ENCODE assay signal across 1 cellular context in the genomic region with DNA sequence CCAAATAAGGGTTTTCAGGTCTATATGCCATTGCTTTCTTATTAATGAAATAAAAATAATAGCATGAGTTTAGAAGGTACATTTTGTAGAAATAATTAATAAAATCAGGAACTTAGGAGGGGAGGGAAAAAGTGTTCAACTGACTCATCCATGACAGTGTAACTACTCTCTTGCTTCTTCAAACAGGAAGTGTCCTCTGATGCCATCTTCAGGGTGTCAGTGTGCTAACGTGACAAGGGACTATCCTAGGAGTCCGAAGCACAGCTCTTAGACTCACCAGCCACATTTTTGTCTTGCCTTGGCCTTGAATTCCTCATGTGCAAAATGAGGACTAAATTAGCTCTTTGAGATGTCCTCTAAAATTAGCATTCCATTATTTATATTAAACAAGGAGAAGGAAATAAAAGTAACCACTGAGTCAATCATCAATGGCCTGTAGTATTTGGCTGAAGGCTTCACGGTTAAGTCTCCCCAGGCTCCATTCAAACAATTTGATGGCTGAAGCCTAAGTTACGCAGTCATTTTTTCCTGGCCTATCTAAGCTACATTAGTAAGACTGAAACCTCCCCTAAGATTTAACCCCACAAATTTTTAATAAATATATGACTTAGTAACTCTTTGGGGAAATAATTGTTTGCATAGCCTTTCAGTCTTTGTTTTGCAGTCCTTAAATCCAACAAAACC.
TF ChIP-seq lines count a peak whose summit lies in the region.

No MANE protein-coding gene starts in this region.

TF ChIP-seq in K562, 482 proteins besides CTCF, POLR2A, EP300 and RAD21 (continued from another document and continues in another):
- peak; percentile 59; the same call in 1 of the 2 replicates for TF ChIP-seq JUND (IDR thresholded peaks at IDR 0.05; ENCODE audit: borderline replicate concordance, low read depth, low read length)
- peak; percentile 73; the same call in 2 of the 3 replicates for TF ChIP-seq JUND (tag; IDR thresholded peaks at IDR 0.05; ENCODE audit: borderline replicate concordance, low read depth, low read length)
- no peak for TF ChIP-seq STAG1 (CRISPR knock-in tag; IDR thresholded peaks at IDR 0.05; ENCODE audit: borderline replicate concordance)
- TF ChIP-seq, protein P1, sequence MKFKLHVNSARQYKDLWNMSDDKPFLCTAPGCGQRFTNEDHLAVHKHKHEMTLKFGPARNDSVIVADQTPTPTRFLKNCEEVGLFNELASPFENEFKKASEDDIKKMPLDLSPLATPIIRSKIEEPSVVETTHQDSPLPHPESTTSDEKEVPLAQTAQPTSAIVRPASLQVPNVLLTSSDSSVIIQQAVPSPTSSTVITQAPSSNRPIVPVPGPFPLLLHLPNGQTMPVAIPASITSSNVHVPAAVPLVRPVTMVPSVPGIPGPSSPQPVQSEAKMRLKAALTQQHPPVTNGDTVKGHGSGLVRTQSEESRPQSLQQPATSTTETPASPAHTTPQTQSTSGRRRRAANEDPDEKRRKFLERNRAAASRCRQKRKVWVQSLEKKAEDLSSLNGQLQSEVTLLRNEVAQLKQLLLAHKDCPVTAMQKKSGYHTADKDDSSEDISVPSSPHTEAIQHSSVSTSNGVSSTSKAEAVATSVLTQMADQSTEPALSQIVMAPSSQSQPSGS (CRISPR knock-in tag; IDR thresholded peaks at IDR 0.05), result no peak
- TF ChIP-seq SRSF1 (IDR thresholded peaks at IDR 0.05; ENCODE audit: low read depth, low read length), result no peak
- TF ChIP-seq, protein P2, sequence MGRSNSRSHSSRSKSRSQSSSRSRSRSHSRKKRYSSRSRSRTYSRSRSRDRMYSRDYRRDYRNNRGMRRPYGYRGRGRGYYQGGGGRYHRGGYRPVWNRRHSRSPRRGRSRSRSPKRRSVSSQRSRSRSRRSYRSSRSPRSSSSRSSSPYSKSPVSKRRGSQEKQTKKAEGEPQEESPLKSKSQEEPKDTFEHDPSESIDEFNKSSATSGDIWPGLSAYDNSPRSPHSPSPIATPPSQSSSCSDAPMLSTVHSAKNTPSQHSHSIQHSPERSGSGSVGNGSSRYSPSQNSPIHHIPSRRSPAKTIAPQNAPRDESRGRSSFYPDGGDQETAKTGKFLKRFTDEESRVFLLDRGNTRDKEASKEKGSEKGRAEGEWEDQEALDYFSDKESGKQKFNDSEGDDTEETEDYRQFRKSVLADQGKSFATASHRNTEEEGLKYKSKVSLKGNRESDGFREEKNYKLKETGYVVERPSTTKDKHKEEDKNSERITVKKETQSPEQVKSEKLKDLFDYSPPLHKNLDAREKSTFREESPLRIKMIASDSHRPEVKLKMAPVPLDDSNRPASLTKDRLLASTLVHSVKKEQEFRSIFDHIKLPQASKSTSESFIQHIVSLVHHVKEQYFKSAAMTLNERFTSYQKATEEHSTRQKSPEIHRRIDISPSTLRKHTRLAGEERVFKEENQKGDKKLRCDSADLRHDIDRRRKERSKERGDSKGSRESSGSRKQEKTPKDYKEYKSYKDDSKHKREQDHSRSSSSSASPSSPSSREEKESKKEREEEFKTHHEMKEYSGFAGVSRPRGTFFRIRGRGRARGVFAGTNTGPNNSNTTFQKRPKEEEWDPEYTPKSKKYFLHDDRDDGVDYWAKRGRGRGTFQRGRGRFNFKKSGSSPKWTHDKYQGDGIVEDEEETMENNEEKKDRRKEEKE (IDR thresholded peaks at IDR 0.05; ENCODE audit: borderline replicate concordance in 1 of 2, control insufficient read depth in 1 of 2, low read depth in 2 of 2, low read length in 1 of 2), result no peak
- TF ChIP-seq CBX1 (IDR thresholded peaks at IDR 0.05; ENCODE audit: low read depth), result no peak
- no peak for TF ChIP-seq MTF1 (CRISPR knock-in tag; IDR thresholded peaks at IDR 0.05; ENCODE audit: borderline replicate concordance)
- no peak for TF ChIP-seq ZNF263 (CRISPR knock-in tag; IDR thresholded peaks at IDR 0.05; ENCODE audit: borderline replicate concordance)
- TF ChIP-seq GTF2A2 (tag; IDR thresholded peaks at IDR 0.05), result no peak
- TF ChIP-seq SPI1 (IDR thresholded peaks at IDR 0.05; ENCODE audit: borderline replicate concordance, low read depth, low read length), result peak; percentile 70
- TF ChIP-seq MAFK (IDR thresholded peaks at IDR 0.05; ENCODE audit: low read length), result 0 out of 2 replicates have a peak, but pooled peaks have one; percentile 10
- TF ChIP-seq, protein P3, sequence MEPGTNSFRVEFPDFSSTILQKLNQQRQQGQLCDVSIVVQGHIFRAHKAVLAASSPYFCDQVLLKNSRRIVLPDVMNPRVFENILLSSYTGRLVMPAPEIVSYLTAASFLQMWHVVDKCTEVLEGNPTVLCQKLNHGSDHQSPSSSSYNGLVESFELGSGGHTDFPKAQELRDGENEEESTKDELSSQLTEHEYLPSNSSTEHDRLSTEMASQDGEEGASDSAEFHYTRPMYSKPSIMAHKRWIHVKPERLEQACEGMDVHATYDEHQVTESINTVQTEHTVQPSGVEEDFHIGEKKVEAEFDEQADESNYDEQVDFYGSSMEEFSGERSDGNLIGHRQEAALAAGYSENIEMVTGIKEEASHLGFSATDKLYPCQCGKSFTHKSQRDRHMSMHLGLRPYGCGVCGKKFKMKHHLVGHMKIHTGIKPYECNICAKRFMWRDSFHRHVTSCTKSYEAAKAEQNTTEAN (CRISPR knock-in tag; IDR thresholded peaks at IDR 0.05), result no peak
- TF ChIP-seq RBM25 (IDR thresholded peaks at IDR 0.05; ENCODE audit: low read depth, low read length, severe bottlenecking), result no peak
- TF ChIP-seq, protein P4, sequence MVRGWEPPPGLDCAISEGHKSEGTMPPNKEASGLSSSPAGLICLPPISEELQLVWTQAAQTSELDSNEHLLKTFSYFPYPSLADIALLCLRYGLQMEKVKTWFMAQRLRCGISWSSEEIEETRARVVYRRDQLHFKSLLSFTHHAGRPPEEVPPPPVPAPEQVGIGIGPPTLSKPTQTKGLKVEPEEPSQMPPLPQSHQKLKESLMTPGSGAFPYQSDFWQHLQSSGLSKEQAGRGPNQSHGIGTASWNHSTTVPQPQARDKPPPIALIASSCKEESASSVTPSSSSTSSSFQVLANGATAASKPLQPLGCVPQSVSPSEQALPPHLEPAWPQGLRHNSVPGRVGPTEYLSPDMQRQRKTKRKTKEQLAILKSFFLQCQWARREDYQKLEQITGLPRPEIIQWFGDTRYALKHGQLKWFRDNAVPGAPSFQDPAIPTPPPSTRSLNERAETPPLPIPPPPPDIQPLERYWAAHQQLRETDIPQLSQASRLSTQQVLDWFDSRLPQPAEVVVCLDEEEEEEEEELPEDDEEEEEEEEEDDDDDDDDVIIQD (CRISPR knock-in tag; IDR thresholded peaks at IDR 0.05), result no peak
- TF ChIP-seq MECOM (CRISPR knock-in tag; IDR thresholded peaks at IDR 0.05), result peak; percentile 94
- TF ChIP-seq FOSL1 (tag; conservative IDR thresholded peaks at IDR 0.05), result peak; percentile 71
- TF ChIP-seq, protein P5, sequence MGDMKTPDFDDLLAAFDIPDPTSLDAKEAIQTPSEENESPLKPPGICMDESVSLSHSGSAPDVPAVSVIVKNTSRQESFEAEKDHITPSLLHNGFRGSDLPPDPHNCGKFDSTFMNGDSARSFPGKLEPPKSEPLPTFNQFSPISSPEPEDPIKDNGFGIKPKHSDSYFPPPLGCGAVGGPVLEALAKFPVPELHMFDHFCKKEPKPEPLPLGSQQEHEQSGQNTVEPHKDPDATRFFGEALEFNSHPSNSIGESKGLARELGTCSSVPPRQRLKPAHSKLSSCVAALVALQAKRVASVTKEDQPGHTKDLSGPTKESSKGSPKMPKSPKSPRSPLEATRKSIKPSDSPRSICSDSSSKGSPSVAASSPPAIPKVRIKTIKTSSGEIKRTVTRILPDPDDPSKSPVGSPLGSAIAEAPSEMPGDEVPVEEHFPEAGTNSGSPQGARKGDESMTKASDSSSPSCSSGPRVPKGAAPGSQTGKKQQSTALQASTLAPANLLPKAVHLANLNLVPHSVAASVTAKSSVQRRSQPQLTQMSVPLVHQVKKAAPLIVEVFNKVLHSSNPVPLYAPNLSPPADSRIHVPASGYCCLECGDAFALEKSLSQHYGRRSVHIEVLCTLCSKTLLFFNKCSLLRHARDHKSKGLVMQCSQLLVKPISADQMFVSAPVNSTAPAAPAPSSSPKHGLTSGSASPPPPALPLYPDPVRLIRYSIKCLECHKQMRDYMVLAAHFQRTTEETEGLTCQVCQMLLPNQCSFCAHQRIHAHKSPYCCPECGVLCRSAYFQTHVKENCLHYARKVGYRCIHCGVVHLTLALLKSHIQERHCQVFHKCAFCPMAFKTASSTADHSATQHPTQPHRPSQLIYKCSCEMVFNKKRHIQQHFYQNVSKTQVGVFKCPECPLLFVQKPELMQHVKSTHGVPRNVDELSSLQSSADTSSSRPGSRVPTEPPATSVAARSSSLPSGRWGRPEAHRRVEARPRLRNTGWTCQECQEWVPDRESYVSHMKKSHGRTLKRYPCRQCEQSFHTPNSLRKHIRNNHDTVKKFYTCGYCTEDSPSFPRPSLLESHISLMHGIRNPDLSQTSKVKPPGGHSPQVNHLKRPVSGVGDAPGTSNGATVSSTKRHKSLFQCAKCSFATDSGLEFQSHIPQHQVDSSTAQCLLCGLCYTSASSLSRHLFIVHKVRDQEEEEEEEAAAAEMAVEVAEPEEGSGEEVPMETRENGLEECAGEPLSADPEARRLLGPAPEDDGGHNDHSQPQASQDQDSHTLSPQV (IDR thresholded peaks at IDR 0.05), result peak; percentile 54; the same call in 1 of the 2 replicates
- peak; percentile 41; the same call in 1 of the 2 replicates for TF ChIP-seq BHLHE40 (IDR thresholded peaks at IDR 0.05; ENCODE audit: low read length)
- TF ChIP-seq ZBTB1 (CRISPR knock-in tag; IDR thresholded peaks at IDR 0.05; ENCODE audit: borderline replicate concordance, low read depth), result no peak
- peak; percentile 42 for TF ChIP-seq MEIS2 (IDR thresholded peaks at IDR 0.05; ENCODE audit: partially characterized antibody)
- TF ChIP-seq CREM (IDR thresholded peaks at IDR 0.05; ENCODE audit: low read depth), result peak; percentile 64
- TF ChIP-seq, protein P6, sequence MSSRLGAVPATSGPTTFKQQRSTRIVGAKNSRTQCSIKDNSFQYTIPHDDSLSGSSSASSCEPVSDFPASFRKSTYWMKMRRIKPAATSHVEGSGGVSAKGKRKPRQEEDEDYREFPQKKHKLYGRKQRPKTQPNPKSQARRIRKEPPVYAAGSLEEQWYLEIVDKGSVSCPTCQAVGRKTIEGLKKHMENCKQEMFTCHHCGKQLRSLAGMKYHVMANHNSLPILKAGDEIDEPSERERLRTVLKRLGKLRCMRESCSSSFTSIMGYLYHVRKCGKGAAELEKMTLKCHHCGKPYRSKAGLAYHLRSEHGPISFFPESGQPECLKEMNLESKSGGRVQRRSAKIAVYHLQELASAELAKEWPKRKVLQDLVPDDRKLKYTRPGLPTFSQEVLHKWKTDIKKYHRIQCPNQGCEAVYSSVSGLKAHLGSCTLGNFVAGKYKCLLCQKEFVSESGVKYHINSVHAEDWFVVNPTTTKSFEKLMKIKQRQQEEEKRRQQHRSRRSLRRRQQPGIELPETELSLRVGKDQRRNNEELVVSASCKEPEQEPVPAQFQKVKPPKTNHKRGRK (tag; IDR thresholded peaks at IDR 0.05), result no peak
- TF ChIP-seq NFIX (CRISPR knock-in tag; IDR thresholded peaks at IDR 0.05; ENCODE audit: low read depth), result no peak
- TF ChIP-seq POLR2G (IDR thresholded peaks at IDR 0.05; ENCODE audit: low read depth, low read length), result no peak
- no peak for TF ChIP-seq ZNF76 (CRISPR knock-in tag; IDR thresholded peaks at IDR 0.05; ENCODE audit: borderline replicate concordance)
- TF ChIP-seq, protein P7, sequence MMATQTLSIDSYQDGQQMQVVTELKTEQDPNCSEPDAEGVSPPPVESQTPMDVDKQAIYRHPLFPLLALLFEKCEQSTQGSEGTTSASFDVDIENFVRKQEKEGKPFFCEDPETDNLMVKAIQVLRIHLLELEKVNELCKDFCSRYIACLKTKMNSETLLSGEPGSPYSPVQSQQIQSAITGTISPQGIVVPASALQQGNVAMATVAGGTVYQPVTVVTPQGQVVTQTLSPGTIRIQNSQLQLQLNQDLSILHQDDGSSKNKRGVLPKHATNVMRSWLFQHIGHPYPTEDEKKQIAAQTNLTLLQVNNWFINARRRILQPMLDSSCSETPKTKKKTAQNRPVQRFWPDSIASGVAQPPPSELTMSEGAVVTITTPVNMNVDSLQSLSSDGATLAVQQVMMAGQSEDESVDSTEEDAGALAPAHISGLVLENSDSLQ (IDR thresholded peaks at IDR 0.05), result peak; percentile 65
- TF ChIP-seq GATAD2B (IDR thresholded peaks at IDR 0.05; ENCODE audit: borderline replicate concordance), result no peak
- TF ChIP-seq CREB1 (IDR thresholded peaks at IDR 0.05), result peak; percentile 54
- peak; percentile 62; the same call in 1 of the 2 replicates for TF ChIP-seq CREB1 (CRISPR knock-in tag; IDR thresholded peaks at IDR 0.05)
- TF ChIP-seq ZBTB7A (IDR thresholded peaks at IDR 0.05; ENCODE audit: borderline replicate concordance, control insufficient read depth, low read depth, low read length), result no peak
- TF ChIP-seq ZFX (CRISPR knock-in tag; IDR thresholded peaks at IDR 0.05), result no peak
- no peak for TF ChIP-seq PHB2 (IDR thresholded peaks at IDR 0.05; ENCODE audit: low read depth)
- TF ChIP-seq, protein P8, sequence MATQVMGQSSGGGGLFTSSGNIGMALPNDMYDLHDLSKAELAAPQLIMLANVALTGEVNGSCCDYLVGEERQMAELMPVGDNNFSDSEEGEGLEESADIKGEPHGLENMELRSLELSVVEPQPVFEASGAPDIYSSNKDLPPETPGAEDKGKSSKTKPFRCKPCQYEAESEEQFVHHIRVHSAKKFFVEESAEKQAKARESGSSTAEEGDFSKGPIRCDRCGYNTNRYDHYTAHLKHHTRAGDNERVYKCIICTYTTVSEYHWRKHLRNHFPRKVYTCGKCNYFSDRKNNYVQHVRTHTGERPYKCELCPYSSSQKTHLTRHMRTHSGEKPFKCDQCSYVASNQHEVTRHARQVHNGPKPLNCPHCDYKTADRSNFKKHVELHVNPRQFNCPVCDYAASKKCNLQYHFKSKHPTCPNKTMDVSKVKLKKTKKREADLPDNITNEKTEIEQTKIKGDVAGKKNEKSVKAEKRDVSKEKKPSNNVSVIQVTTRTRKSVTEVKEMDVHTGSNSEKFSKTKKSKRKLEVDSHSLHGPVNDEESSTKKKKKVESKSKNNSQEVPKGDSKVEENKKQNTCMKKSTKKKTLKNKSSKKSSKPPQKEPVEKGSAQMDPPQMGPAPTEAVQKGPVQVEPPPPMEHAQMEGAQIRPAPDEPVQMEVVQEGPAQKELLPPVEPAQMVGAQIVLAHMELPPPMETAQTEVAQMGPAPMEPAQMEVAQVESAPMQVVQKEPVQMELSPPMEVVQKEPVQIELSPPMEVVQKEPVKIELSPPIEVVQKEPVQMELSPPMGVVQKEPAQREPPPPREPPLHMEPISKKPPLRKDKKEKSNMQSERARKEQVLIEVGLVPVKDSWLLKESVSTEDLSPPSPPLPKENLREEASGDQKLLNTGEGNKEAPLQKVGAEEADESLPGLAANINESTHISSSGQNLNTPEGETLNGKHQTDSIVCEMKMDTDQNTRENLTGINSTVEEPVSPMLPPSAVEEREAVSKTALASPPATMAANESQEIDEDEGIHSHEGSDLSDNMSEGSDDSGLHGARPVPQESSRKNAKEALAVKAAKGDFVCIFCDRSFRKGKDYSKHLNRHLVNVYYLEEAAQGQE (CRISPR knock-in tag; IDR thresholded peaks at IDR 0.05; ENCODE audit: low read depth), result no peak
- no peak for TF ChIP-seq GATA2 (CRISPR knock-in tag; IDR thresholded peaks at IDR 0.05)
- TF ChIP-seq GABPB1 (CRISPR knock-in tag; IDR thresholded peaks at IDR 0.05), result peak; percentile 47; the same call in 1 of the 2 replicates
- TF ChIP-seq ETV1 (tag; conservative IDR thresholded peaks at IDR 0.05; ENCODE audit: low read depth), result peak; percentile 61; the same call in 1 of the 2 replicates
- no peak for TF ChIP-seq TOE1 (IDR thresholded peaks at IDR 0.05; ENCODE audit: borderline replicate concordance)
- TF ChIP-seq TOE1 (CRISPR knock-in tag; IDR thresholded peaks at IDR 0.05; ENCODE audit: borderline replicate concordance, low read depth), result no peak
- no peak for TF ChIP-seq NFXL1 (CRISPR knock-in tag; IDR thresholded peaks at IDR 0.05)
- no peak for TF ChIP-seq U2AF2 (optimal IDR thresholded peaks at IDR 0.05; ENCODE audit: low read depth, low read length)
- no peak for TF ChIP-seq POLR2B (IDR thresholded peaks at IDR 0.05; ENCODE audit: low read depth, partially characterized antibody)
- no peak for TF ChIP-seq ARID1B (IDR thresholded peaks at IDR 0.05)
- no peak for TF ChIP-seq ZZZ3 (IDR thresholded peaks at IDR 0.05)
- no peak for TF ChIP-seq PCBP2 (IDR thresholded peaks at IDR 0.05; ENCODE audit: low read depth, low read length, poor library complexity, severe bottlenecking)
